ENCODE assay signal across 1 cellular context in genomic region chr5:178429156-178429468, GRCh38.
TF ChIP-seq lines count a peak whose summit lies in the region.

No MANE protein-coding gene starts in this region.

TF ChIP-seq in WTC11, 78 proteins besides CTCF, POLR2A, EP300 and RAD21:
- no peak for TF ChIP-seq ZNF219 (CRISPR knock-in tag; IDR thresholded peaks at IDR 0.05; ENCODE audit: borderline replicate concordance)
- no peak for TF ChIP-seq FOXJ3 (CRISPR knock-in tag; IDR thresholded peaks at IDR 0.05; ENCODE audit: borderline replicate concordance)
- no peak for TF ChIP-seq USF1 (CRISPR knock-in tag; IDR thresholded peaks at IDR 0.05)
- TF ChIP-seq, protein P1, sequence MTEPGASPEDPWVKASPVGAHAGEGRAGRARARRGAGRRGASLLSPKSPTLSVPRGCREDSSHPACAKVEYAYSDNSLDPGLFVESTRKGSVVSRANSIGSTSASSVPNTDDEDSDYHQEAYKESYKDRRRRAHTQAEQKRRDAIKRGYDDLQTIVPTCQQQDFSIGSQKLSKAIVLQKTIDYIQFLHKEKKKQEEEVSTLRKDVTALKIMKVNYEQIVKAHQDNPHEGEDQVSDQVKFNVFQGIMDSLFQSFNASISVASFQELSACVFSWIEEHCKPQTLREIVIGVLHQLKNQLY (CRISPR knock-in tag; IDR thresholded peaks at IDR 0.05) = no peak
- TF ChIP-seq HMGXB4 (CRISPR knock-in tag; IDR thresholded peaks at IDR 0.05) = no peak
- TF ChIP-seq ZSCAN18 (CRISPR knock-in tag; IDR thresholded peaks at IDR 0.05) = no peak
- no peak for TF ChIP-seq NR2C2 (CRISPR knock-in tag; IDR thresholded peaks at IDR 0.05)
- no peak for TF ChIP-seq ZNF416 (CRISPR knock-in tag; IDR thresholded peaks at IDR 0.05)
- TF ChIP-seq FOXP4 (CRISPR knock-in tag; IDR thresholded peaks at IDR 0.05) = no peak
- no peak for TF ChIP-seq E2F1 (CRISPR knock-in tag; IDR thresholded peaks at IDR 0.05)
- no peak for TF ChIP-seq CBFB (CRISPR knock-in tag; IDR thresholded peaks at IDR 0.05; ENCODE audit: low read depth)
- no peak for TF ChIP-seq FOXK1 (CRISPR knock-in tag; IDR thresholded peaks at IDR 0.05)
- TF ChIP-seq ZNF232 (CRISPR knock-in tag; IDR thresholded peaks at IDR 0.05) = no peak
- TF ChIP-seq MYBL2 (CRISPR knock-in tag; IDR thresholded peaks at IDR 0.05) = no peak
- TF ChIP-seq, protein P2, sequence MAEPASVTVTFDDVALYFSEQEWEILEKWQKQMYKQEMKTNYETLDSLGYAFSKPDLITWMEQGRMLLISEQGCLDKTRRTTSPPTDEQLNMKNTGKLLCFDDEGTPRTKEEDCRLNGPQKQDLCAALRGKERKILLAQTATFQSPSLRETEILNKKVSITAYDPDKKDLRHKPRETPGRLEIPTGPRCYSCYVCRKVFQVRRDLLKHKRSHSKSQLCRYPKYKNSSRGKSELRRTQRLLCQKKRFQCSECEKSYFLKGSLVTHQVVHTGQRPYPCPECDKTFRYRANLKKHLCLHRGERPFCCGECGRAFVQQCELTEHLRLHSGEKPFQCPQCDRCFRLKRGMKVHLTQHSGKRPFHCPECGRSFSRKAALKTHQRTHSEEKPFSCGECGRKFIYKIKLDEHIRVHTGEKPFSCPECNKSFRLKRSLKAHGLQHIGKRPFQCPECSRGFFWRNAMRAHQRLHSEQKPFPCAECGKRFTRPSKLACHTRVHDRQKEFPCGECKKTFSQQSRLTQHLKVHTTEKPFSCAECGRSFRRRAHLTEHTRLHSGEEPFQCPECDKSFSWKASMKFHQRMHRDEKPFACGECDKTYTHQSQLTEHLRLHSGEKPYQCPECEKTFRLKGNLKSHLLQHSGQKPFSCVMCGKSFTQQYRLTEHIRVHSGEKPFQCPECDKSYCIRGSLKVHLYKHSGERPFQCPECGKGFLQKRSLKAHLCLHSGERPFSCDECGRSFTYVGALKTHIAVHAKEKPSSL (CRISPR knock-in tag; conservative IDR thresholded peaks at IDR 0.05) = no peak
- TF ChIP-seq IRF1 (CRISPR knock-in tag; IDR thresholded peaks at IDR 0.05) = no peak
- no peak for TF ChIP-seq ZNF512 (CRISPR knock-in tag; IDR thresholded peaks at IDR 0.05; ENCODE audit: borderline replicate concordance)
